In genomic region chr3:151426337-151426648, GRCh38 we compare ENCODE assay signal across 10 cellular contexts. TPM values are rescaled to one million over a fixed set of nuclear protein-coding genes. Genes with fewer than 3 reads are reported as not detected.
DNase-seq lines count a peak whose midpoint lies in the region; ATAC-seq, FAIRE-seq and TF ChIP-seq lines count a peak whose summit lies in the region.
"Had no signal": no experiment of that assay in that cellular context is flagged by ENCODE, and none has a peak within 500 bp of the region (broad histone marks: within the 10 kb centered on the region; RNA-seq: fewer than 3 reads in every experiment).

No MANE protein-coding gene starts in this region.

- H3K4me2 ChIP-seq in A549, result no peak overlapping the region

- TF ChIP-seq POLR2A in A549 (IDR thresholded peaks at IDR 0.05; ENCODE audit: low read length) (no peak), gastrocnemius medialis (IDR thresholded peaks at IDR 0.05) (no peak), suprapubic skin (IDR thresholded peaks at IDR 0.05) (no peak)

- ATAC-seq in A549 (peak; percentile 48 to 74; a peak in 4 of 6 replicates), GM18873 (IDR thresholded peaks at IDR 0.05; ENCODE audit: low FRiP score, unreplicated experiment) (peak; percentile 70), HG02981 (IDR thresholded peaks at IDR 0.05; ENCODE audit: unreplicated experiment) (peak; percentile 79), gastrocnemius medialis (no peak)
- ATAC-seq: body of pancreas had no signal

- no peak for FAIRE-seq in A549 (lab: Jason Lieb, UNC)

- in situ Hi-C loops in SK-MEL-5 (cut with HindIII; ENCODE audit: low pct_unique_long_range_greater_than_20kb, low sequenced_read_pairs), result no loop called here
- in situ Hi-C loops in G401 (cut with HindIII; ENCODE audit: low sequenced_read_pairs), result no loop called here
- in situ Hi-C loops in gastrocnemius medialis (cut with MboI; ENCODE audit: low sequenced_read_pairs in 4 of 4), result no loop called here

- H3K27ac ChIP-seq in A549, result 0 out of 6 replicates have a peak overlapping the region, but pooled peaks of 1 of the 2 experiments have one; percentile 26
- no peak overlapping the region for H3K27ac ChIP-seq in gastrocnemius medialis
- H3K27ac ChIP-seq in suprapubic skin, result no peak overlapping the region
- H3K27ac ChIP-seq: body of pancreas had no signal

- TF ChIP-seq CTCF in A549 (IDR thresholded peaks at IDR 0.05) (no peak; the same call in 2 of the 3 replicates), gastrocnemius medialis (IDR thresholded peaks at IDR 0.05 in 4 of 5, conservative IDR thresholded peaks at IDR 0.05 in 1 of 5) (no peak), suprapubic skin (IDR thresholded peaks at IDR 0.05) (no peak)

- CTCF ChIA-PET in A549 (lab: Yijun Ruan, JAX), result interaction anchor here (0.7 to 4.6 kb wide), 5 partner anchors 9 to 596 kb away, joined by 3 to 24 read pairs (median 4); no protein-coding TSS in a partner anchor

- TF ChIP-seq RAD21 in A549 (conservative IDR thresholded peaks at IDR 0.05 in 1 of 2, IDR thresholded peaks at IDR 0.05 in 1 of 2), result no peak

- no peaks in the 10 kb centered on the region for H3K36me3 ChIP-seq in gastrocnemius medialis
- H3K36me3 ChIP-seq in suprapubic skin, result no peaks in the 10 kb centered on the region

- peak in 1 of 2 experiments; percentile 14 for DNase-seq in A549 (ENCODE audit: low read depth in 1 of 2, low spot score in 1 of 2)
- peak; percentile 29 for DNase-seq in SK-MEL-5 (ENCODE audit: low read depth, low spot score)
- DNase-seq in G401 (ENCODE audit: low spot score), result no peak
- DNase-seq in gastrocnemius medialis, result no peak
- DNase-seq in suprapubic skin (ENCODE audit: low spot score in 2 of 2), result no peak
- no peak for DNase-seq in T1000 (lab: John Stamatoyannopoulos, UW)
- DNase-seq: body of pancreas had no signal

- peaks cover 16% of the 10 kb centered on the region for H3K4me1 ChIP-seq in A549
- no peaks in the 10 kb centered on the region for H3K4me1 ChIP-seq in gastrocnemius medialis
- no peaks in the 10 kb centered on the region for H3K4me1 ChIP-seq in suprapubic skin
- H3K4me1 ChIP-seq: body of pancreas had no signal

- TF ChIP-seq EP300 in A549 (IDR thresholded peaks at IDR 0.05) (no peak), suprapubic skin (IDR thresholded peaks at IDR 0.05) (no peak)

- POLR2A ChIA-PET in A549 (lab: Yijun Ruan, JAX), result no interaction called here

- H3K4me3 ChIP-seq in A549 (no peak overlapping the region), gastrocnemius medialis (no peak overlapping the region), suprapubic skin (no peak overlapping the region)
- H3K4me3 ChIP-seq: body of pancreas had no signal

- H3K27me3 ChIP-seq in gastrocnemius medialis (no peaks in the 10 kb centered on the region), suprapubic skin (no peaks in the 10 kb centered on the region)
- H3K27me3 ChIP-seq: body of pancreas had no signal

- intact Hi-C loops in gastrocnemius medialis (cut with DNase I; ENCODE audit: low total_unique reads), result no loop called here

- H3K9me3 ChIP-seq in A549, result no peaks in the 10 kb centered on the region
- no peaks in the 10 kb centered on the region for H3K9me3 ChIP-seq in gastrocnemius medialis
- no peaks in the 10 kb centered on the region for H3K9me3 ChIP-seq in suprapubic skin
- H3K9me3 ChIP-seq: body of pancreas had no signal

TF ChIP-seq in A549, 52 proteins besides CTCF, POLR2A, EP300 and RAD21 (continues in another document):
- TF ChIP-seq BHLHE40 (IDR thresholded peaks at IDR 0.05; ENCODE audit: low read depth, low read length), result no peak
- TF ChIP-seq NPAS2 (CRISPR knock-in tag; IDR thresholded peaks at IDR 0.05; ENCODE audit: borderline replicate concordance), result no peak
- no peak for TF ChIP-seq MAFK (IDR thresholded peaks at IDR 0.05; ENCODE audit: partially characterized antibody)
- TF ChIP-seq HOXA7 (CRISPR knock-in tag; IDR thresholded peaks at IDR 0.05), result no peak
- TF ChIP-seq REST (IDR thresholded peaks at IDR 0.05), result no peak
- TF ChIP-seq KDM1A (IDR thresholded peaks at IDR 0.05; ENCODE audit: low read depth), result no peak
- TF ChIP-seq PBX3 (IDR thresholded peaks at IDR 0.05), result no peak
- TF ChIP-seq RCOR1 (IDR thresholded peaks at IDR 0.05; ENCODE audit: low read depth, low read length), result no peak
- TF ChIP-seq HMGXB4 (CRISPR knock-in tag; IDR thresholded peaks at IDR 0.05; ENCODE audit: borderline replicate concordance), result no peak
- no peak for TF ChIP-seq MAZ (IDR thresholded peaks at IDR 0.05; ENCODE audit: borderline replicate concordance, low read depth, low read length)
- no peak for TF ChIP-seq ZC3H11A (IDR thresholded peaks at IDR 0.05)
- no peak for TF ChIP-seq ZNF302 (CRISPR knock-in tag; IDR thresholded peaks at IDR 0.05)
- no peak for TF ChIP-seq CHD2 (IDR thresholded peaks at IDR 0.05; ENCODE audit: low read length, partially characterized antibody)
- no peak for TF ChIP-seq RFX5 (IDR thresholded peaks at IDR 0.05)

RNA-seq across cellular contexts. Expression of gene IGSF10, which starts 34.6 kb away (rescaled TPM):
- polyA plus RNA-seq in A549 (2011; rRNA removed) (2.9 and 4.6 TPM in 2 replicates), A549 (2017; fragmentation: RNase III; extraction: RNeasy Plus Mini Kit Qiagen cat#74134 plus additional on column Dnase treatment) (0.38 to 0.79 TPM (median 0.61 TPM) in 3 replicates)
- polyA plus RNA-seq in A549 (2012; cell fraction: cytosol; rRNA removed), result 0.47 and 0.50 TPM in 2 replicates
- 0.46 and 0.67 TPM in 2 replicates for polyA plus RNA-seq in A549 (2012; cell fraction: nucleus; rRNA removed)
- polyA minus RNA-seq in A549 (2011; rRNA and poly(A)+ RNA removed), result 1.9 and 2.7 TPM in 2 replicates
- 0.03 and 0.16 TPM in 2 replicates for total RNA-seq in SK-MEL-5 (2014; rRNA removed; shearing (Covaris generic))
- 0.01 and 0.05 TPM in 2 replicates for polyA plus RNA-seq in SK-MEL-5 (2015; cell fraction: cytosol; rRNA removed)
- polyA plus RNA-seq in SK-MEL-5 (2015; cell fraction: nucleus; rRNA removed), result 0.02 TPM in 1 of 2 replicates, not detected in the other
- 0.07 TPM in 1 of 2 replicates, not detected in the other for total RNA-seq in G401 (2014; rRNA removed; shearing (Covaris generic))
- total RNA-seq in gastrocnemius medialis (under 1 TPM in 3 of 4 donors, not detected in 1; 0.16 to 0.82 (median 0.16) TPM), suprapubic skin (1 to 10 TPM in 3 of 4 donors, under 1 TPM in 1; 0.96 to 7.1 (median 1.7) TPM)

RNA-seq across cellular contexts. Expression of gene P2RY12, which starts 41.7 kb away (rescaled TPM):
- polyA plus RNA-seq in A549 (2011; rRNA removed) (not detected in 2 replicates), A549 (2017; fragmentation: RNase III; extraction: RNeasy Plus Mini Kit Qiagen cat#74134 plus additional on column Dnase treatment) (not detected in 3 replicates)
- polyA plus RNA-seq in A549 (2012; cell fraction: cytosol; rRNA removed), result not detected in 2 replicates
- polyA plus RNA-seq in A549 (2012; cell fraction: nucleus; rRNA removed), result not detected in 2 replicates
- not detected in 2 replicates for polyA minus RNA-seq in A549 (2011; rRNA and poly(A)+ RNA removed)
- total RNA-seq in SK-MEL-5 (2014; rRNA removed; shearing (Covaris generic)), result not detected in 2 replicates
- not detected in 2 replicates for polyA plus RNA-seq in SK-MEL-5 (2015; cell fraction: cytosol; rRNA removed)
- not detected in 2 replicates for polyA plus RNA-seq in SK-MEL-5 (2015; cell fraction: nucleus; rRNA removed)
- not detected in 2 replicates for total RNA-seq in G401 (2014; rRNA removed; shearing (Covaris generic))
- total RNA-seq in gastrocnemius medialis (1 to 10 TPM in 1 of 4 donors, under 1 TPM in 2, not detected in 1; 0.52 to 1.1 (median 0.56) TPM), suprapubic skin (1 to 10 TPM in 1 of 4 donors, not detected in 3; 1.2 TPM)
- total RNA-seq: HT1080 had no signal

Comparison
In these comparisons a context has a peak if more than half of its experiments do, and no peak if none do; other contexts are left out.
1. ATAC-seq: peak in A549 (2 of 2), GM18873 (single experiment) and HG02981 (single experiment); none in gastrocnemius medialis (0 of 2).